ENCODE assay signal across 9 cellular contexts in the genomic region with DNA sequence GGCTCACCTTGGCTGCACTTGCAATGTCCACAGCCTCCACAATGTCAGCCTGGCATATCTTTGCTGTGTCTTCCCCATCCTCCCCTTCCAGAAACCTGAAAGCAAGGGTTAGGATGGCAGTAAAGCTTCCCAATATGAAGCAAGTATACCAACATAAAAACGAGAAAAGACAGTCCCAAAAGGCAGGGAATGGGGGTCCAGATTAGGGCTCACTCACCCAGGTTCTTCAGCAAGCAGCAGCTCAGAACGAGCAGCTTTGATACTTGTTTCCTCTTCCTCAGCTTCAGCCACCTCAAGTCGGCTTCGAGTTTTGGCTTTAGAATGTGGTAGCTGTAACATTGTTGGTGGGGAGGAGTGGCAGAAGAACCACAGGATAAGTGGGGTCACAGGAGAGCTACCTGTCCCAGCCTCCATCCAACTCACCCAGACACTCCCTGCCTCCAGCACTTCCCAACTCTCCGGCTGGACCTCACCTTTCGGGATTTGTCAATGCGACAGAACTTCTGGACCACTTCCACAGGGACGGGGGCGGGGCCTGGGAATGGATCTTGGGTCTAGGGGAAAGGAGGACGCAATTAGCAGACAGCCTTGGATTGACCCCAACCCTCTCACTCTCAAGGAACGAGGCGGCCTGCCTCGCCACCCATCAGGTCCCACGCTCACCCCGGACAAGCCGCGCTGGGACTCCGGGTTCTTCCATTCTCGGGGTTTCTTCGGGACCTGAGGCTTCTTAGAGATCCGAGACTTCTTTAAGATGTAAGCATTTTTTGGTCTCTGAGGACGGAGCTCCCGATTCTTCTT. TPM values are rescaled to one million over a fixed set of nuclear protein-coding genes. Genes with fewer than 3 reads are reported as not detected.
DNase-seq lines count a peak whose midpoint lies in the region; ATAC-seq and TF ChIP-seq lines count a peak whose summit lies in the region.
"Had no signal": no experiment of that assay in that cellular context is flagged by ENCODE, and none has a peak within 500 bp of the region (broad histone marks: within the 10 kb centered on the region; RNA-seq: fewer than 3 reads in every experiment).

No MANE protein-coding gene starts in this region.

- no peaks in the 10 kb centered on the region for H3K9me3 ChIP-seq in gastroesophageal sphincter

- WGBS in gastroesophageal sphincter (ENCODE audit: low coverage in 1 of 2), 2 donors = 34 to 35% methylated on average over 4 to 7 of the region's 23 CpGs

- H3K27me3 Mint-ChIP-seq in T-cell = no peaks in the 10 kb centered on the region

- H3K27ac Mint-ChIP-seq in T-cell = peak overlapping the region; percentile 92 to 96

- H3K9me3 Mint-ChIP-seq in T-cell = no peaks in the 10 kb centered on the region

- no peak for TF ChIP-seq EP300 in gastroesophageal sphincter (IDR thresholded peaks at IDR 0.05)

- no peak for TF ChIP-seq POLR2A in gastroesophageal sphincter (IDR thresholded peaks at IDR 0.05)

- H3K27ac ChIP-seq in gastroesophageal sphincter (peak overlapping the region; percentile 3 to 86 (median 82)), skin epidermis (peak overlapping the region in 20 of 21 experiments; percentile 47 to 91 (median 81))

- no peak for TF ChIP-seq CTCF in gastroesophageal sphincter (IDR thresholded peaks at IDR 0.05)

- peak overlapping the region; percentile 64 to 69 for H3K4me3 ChIP-seq in gastroesophageal sphincter
- H3K4me3 ChIP-seq in skin epidermis = peak overlapping the region; percentile 64 to 93 (median 78)

- peaks cover 44 to 50% (median 49%) of the 10 kb centered on the region in 3 donors for H3K4me1 Mint-ChIP-seq in T-cell

- no peaks in the 10 kb centered on the region for H3K27me3 ChIP-seq in gastroesophageal sphincter

- H3K36me3 ChIP-seq in gastroesophageal sphincter = peaks cover 0 to 75% of the 10 kb centered on the region in 2 donors

- CTCF ChIA-PET in T-cell (lab: Charles Lee) = interaction anchor here (0.5 to 2.4 kb wide), 11 partner anchors 9 to 84 kb away, joined by 3 to 11 read pairs (median 4); partner anchors contain the start of genes B3GALT4 (in 1 of the 2), HSD17B8 (in 1 of the 2), RPS18 (in 1 of the 2) and VPS52 (in 1 of the 2)

- POLR2A ChIA-PET in T-cell (lab: Charles Lee) = interaction anchor here (0.8 to 2.8 kb wide), 5 partner anchors 9 to 17 kb away, joined by 3 to 10 read pairs (median 6); partner anchors contain the start of genes B3GALT4 (in 2 of the 2), RPS18 (in 1 of the 2) and VPS52 (in 1 of the 2)

- ATAC-seq in GM21526 (IDR thresholded peaks at IDR 0.05; ENCODE audit: low FRiP score, unreplicated experiment) (peak; percentile 11), T-cell (replicated peaks in 1 of 4) (peak in 1 of 4 experiments; percentile 2), gastroesophageal sphincter (peak; percentile 3), GM18867 (IDR thresholded peaks at IDR 0.05; ENCODE audit: unreplicated experiment) (no peak), HG03280 (IDR thresholded peaks at IDR 0.05; ENCODE audit: unreplicated experiment) (no peak)

- peaks cover 3 to 35% (median 14%) of the 10 kb centered on the region in 3 donors for H3K4me1 ChIP-seq in gastroesophageal sphincter

- H3K36me3 Mint-ChIP-seq in T-cell = peaks cover 39% of the 10 kb centered on the region

- DNase-seq in T-cell (no peak), ecto neural progenitor cell (ENCODE audit: low spot score) (no peak)
- no peak for DNase-seq in effector CD4-positive, alpha-beta T cell

- H3K4me3 Mint-ChIP-seq in T-cell = peak overlapping the region; percentile 93 to 96 (median 96)

RNA-seq across cellular contexts. Expression of gene WDR46, which starts 0.7 kb away (rescaled TPM):
- total RNA-seq in T-cell = 10 to 100 TPM; 38.3 to 74.4 (median 60.4) TPM
- 10 to 100 TPM; 26.4 to 39.2 (median 35.6) TPM for total RNA-seq in gastroesophageal sphincter

RNA-seq across cellular contexts. Expression of gene PFDN6, which starts 1.1 kb away (rescaled TPM):
- 10 to 100 TPM; 16.1 to 51.4 (median 40.5) TPM for total RNA-seq in T-cell
- 10 to 100 TPM; 40.6 to 55.5 (median 50.6) TPM for total RNA-seq in gastroesophageal sphincter

RNA-seq across cellular contexts. Expression of gene RGL2, which starts 10.4 kb away (rescaled TPM):
- total RNA-seq in T-cell (10 to 100 TPM; 55.9 to 72.0 (median 66.0) TPM), gastroesophageal sphincter (10 to 100 TPM; 53.7 to 83.0 (median 60.7) TPM)

RNA-seq across cellular contexts. Expression of gene B3GALT4, which starts 11.4 kb away (rescaled TPM):
- 10 to 100 TPM; 12.2 to 47.2 (median 40.4) TPM for total RNA-seq in T-cell
- 10 to 100 TPM; 12.2 to 23.8 (median 17.3) TPM for total RNA-seq in gastroesophageal sphincter
- total RNA-seq: M059J had no signal

RNA-seq across cellular contexts. Expression of gene RPS18, which starts 16.5 kb away (rescaled TPM):
- 1,000 to 10,000 TPM; 3,249 to 4,871 (median 4,590) TPM for total RNA-seq in T-cell
- 1,000 to 10,000 TPM; 1,175 to 3,464 (median 2,399) TPM for total RNA-seq in gastroesophageal sphincter

Comparison
In these comparisons a context has a peak if more than half of its experiments do, and no peak if none do; other contexts are left out.
1. ATAC-seq: peak in GM21526 (single experiment) and gastroesophageal sphincter (single experiment); none in GM18867 (single experiment) and HG03280 (single experiment).